ENCODE assay signal across 1 cellular context in the genomic region with DNA sequence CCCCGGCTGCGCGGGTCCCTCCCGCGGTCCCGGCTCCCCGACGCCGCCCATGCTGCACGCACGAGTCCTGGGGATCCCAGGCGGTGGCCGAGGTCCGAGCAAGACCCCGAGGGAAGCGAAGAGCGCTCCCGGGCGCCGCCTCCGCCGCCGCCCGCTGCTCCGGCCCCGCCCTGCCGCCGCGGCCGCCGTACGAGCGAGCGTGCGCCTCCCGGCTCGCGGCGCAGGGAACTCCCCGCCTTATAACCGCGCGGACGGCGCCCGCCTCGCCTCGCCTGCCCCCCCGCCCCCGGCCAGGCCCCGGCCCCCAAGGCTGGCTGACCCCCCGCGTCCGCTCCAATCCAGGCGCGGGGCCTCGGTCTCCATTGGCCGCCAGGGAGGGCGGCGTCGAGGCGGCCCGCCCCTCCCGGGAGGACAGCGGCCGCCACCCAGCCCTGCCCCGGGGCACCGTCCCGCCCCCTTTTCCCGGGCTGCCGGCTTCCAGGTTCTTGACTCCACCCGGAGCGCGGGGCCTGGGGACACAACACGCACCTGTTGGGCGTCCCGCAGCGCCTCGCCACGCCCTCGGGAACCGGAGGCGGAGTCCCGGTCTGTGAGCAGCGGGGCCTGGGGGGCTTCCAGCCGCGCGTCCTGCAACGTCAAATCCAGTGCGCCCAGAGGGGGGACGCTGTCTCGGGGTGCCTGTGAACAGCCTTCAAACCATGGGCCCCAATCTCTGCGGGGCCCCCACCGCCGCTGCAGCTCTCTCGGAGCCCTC.
A peak's percentile ranks its signal among the peaks of the same experiment; 100 is the strongest.
TF ChIP-seq lines count a peak whose summit lies in the region.

Gene FADS3 (minus strand): TSS at position 215 of the 754 bp plus-strand sequence. CDS start 164 bp downstream, at position 51.

TF ChIP-seq in HEK293, 187 proteins besides CTCF, POLR2A, EP300 and RAD21 (continued from another document):
- TF ChIP-seq ZNF394 (tag by site-specific recombination; IDR thresholded peaks at IDR 0.05; ENCODE audit: borderline replicate concordance) (no peak), ZNF670 (tag by site-specific recombination; IDR thresholded peaks at IDR 0.05; ENCODE audit: low read depth) (no peak), ZNF555 (tag by site-specific recombination; conservative IDR thresholded peaks at IDR 0.05) (no peak), GLIS1 (tag by site-specific recombination; IDR thresholded peaks at IDR 0.05) (peak; percentile 85), ZNF16 (tag by site-specific recombination; IDR thresholded peaks at IDR 0.05; ENCODE audit: low read depth) (no peak), ZNF830 (tag by site-specific recombination; IDR thresholded peaks at IDR 0.05; ENCODE audit: low read depth) (no peak), ZSCAN30 (tag by site-specific recombination; IDR thresholded peaks at IDR 0.05) (peak; percentile 51; the same call in 1 of the 2 replicates), SCRT1 (tag by site-specific recombination; IDR thresholded peaks at IDR 0.05; ENCODE audit: borderline replicate concordance) (peak; percentile 89), PRDM10 (tag by site-specific recombination; IDR thresholded peaks at IDR 0.05) (no peak), HOXA7 (CRISPR knock-in tag; IDR thresholded peaks at IDR 0.05; ENCODE audit: borderline replicate concordance) (no peak), ZNF558 (tag by site-specific recombination; IDR thresholded peaks at IDR 0.05) (no peak), SETDB1 (IDR thresholded peaks at IDR 0.05; ENCODE audit: insufficient read length, low read length) (no peak), ZNF692 (tag by site-specific recombination; IDR thresholded peaks at IDR 0.05) (no peak), ZBTB20 (tag by site-specific recombination; IDR thresholded peaks at IDR 0.05) (peak; percentile 67; the same call in 1 of the 2 replicates), ZNF132 (tag by site-specific recombination; IDR thresholded peaks at IDR 0.05; ENCODE audit: borderline replicate concordance) (no peak), GLIS2 (tag by site-specific recombination; IDR thresholded peaks at IDR 0.05) (peak; percentile 88), KLF10 (tag by site-specific recombination; IDR thresholded peaks at IDR 0.05) (peak; percentile 52), ZNF624 (tag by site-specific recombination; IDR thresholded peaks at IDR 0.05) (no peak), FEZF1 (tag by site-specific recombination; IDR thresholded peaks at IDR 0.05) (no peak), GFI1B (tag by site-specific recombination; IDR thresholded peaks at IDR 0.05) (no peak), IKZF3 (tag by site-specific recombination; IDR thresholded peaks at IDR 0.05) (peak; percentile 75; the same call in 1 of the 2 replicates), MEIS1 (CRISPR knock-in tag; IDR thresholded peaks at IDR 0.05; ENCODE audit: borderline replicate concordance) (no peak), KLF17 (tag by site-specific recombination; IDR thresholded peaks at IDR 0.05) (0 out of 2 replicates have a peak, but pooled peaks have one; percentile 21), ZNF514 (tag by site-specific recombination; IDR thresholded peaks at IDR 0.05) (no peak), ZNF174 (tag by site-specific recombination; IDR thresholded peaks at IDR 0.05) (no peak), ZNF112 (tag by site-specific recombination; IDR thresholded peaks at IDR 0.05) (no peak), ZSCAN16 (tag by site-specific recombination; IDR thresholded peaks at IDR 0.05) (no peak), ZEB2 (tag by site-specific recombination; IDR thresholded peaks at IDR 0.05) (peak; percentile 43), ZFHX2 (tag by site-specific recombination; conservative IDR thresholded peaks at IDR 0.05) (peak; percentile 68), EGR2 (tag by site-specific recombination; IDR thresholded peaks at IDR 0.05; ENCODE audit: low read depth) (0 out of 2 replicates have a peak, but pooled peaks have one; percentile 15), ZFP41 (tag by site-specific recombination; IDR thresholded peaks at IDR 0.05; ENCODE audit: borderline replicate concordance) (no peak)
- TF ChIP-seq, protein P1, sequence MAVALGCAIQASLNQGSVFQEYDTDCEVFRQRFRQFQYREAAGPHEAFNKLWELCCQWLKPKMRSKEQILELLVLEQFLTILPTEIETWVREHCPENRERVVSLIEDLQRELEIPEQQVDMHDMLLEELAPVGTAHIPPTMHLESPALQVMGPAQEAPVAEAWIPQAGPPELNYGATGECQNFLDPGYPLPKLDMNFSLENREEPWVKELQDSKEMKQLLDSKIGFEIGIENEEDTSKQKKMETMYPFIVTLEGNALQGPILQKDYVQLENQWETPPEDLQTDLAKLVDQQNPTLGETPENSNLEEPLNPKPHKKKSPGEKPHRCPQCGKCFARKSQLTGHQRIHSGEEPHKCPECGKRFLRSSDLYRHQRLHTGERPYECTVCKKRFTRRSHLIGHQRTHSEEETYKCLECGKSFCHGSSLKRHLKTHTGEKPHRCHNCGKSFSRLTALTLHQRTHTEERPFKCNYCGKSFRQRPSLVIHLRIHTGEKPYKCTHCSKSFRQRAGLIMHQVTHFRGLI (tag by site-specific recombination; IDR thresholded peaks at IDR 0.05), result peak; percentile 77
- TF ChIP-seq, protein P2, sequence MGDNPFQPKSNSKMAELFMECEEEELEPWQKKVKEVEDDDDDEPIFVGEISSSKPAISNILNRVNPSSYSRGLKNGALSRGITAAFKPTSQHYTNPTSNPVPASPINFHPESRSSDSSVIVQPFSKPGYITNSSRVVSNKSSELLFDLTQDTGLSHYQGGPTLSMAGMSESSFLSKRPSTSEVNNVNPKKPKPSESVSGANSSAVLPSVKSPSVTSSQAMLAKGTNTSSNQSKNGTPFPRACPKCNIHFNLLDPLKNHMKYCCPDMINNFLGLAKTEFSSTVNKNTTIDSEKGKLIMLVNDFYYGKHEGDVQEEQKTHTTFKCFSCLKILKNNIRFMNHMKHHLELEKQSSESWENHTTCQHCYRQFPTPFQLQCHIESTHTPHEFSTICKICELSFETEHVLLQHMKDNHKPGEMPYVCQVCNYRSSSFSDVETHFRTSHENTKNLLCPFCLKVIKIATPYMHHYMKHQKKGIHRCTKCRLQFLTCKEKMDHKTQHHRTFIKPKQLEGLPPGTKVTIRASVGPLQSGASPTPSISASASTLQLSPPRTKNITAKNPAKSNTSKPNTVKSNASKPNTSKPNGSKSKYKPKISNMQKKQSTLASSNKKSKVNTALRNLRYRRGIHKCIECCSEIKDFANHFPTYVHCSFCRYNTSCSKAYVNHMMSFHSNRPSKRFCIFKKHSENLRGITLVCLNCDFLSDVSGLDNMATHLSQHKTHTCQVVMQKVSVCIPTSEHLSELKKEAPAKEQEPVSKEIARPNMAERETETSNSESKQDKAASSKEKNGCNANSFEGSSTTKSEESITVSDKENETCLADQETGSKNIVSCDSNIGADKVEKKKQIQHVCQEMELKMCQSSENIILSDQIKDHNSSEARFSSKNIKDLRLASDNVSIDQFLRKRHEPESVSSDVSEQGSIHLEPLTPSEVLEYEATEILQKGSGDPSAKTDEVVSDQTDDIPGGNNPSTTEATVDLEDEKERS (tag by site-specific recombination; IDR thresholded peaks at IDR 0.05), result no peak
- TF ChIP-seq, protein P3, sequence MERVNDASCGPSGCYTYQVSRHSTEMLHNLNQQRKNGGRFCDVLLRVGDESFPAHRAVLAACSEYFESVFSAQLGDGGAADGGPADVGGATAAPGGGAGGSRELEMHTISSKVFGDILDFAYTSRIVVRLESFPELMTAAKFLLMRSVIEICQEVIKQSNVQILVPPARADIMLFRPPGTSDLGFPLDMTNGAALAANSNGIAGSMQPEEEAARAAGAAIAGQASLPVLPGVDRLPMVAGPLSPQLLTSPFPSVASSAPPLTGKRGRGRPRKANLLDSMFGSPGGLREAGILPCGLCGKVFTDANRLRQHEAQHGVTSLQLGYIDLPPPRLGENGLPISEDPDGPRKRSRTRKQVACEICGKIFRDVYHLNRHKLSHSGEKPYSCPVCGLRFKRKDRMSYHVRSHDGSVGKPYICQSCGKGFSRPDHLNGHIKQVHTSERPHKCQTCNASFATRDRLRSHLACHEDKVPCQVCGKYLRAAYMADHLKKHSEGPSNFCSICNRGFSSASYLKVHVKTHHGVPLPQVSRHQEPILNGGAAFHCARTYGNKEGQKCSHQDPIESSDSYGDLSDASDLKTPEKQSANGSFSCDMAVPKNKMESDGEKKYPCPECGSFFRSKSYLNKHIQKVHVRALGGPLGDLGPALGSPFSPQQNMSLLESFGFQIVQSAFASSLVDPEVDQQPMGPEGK (tag by site-specific recombination; IDR thresholded peaks at IDR 0.05), result peak; percentile 75
- TF ChIP-seq, protein P4, sequence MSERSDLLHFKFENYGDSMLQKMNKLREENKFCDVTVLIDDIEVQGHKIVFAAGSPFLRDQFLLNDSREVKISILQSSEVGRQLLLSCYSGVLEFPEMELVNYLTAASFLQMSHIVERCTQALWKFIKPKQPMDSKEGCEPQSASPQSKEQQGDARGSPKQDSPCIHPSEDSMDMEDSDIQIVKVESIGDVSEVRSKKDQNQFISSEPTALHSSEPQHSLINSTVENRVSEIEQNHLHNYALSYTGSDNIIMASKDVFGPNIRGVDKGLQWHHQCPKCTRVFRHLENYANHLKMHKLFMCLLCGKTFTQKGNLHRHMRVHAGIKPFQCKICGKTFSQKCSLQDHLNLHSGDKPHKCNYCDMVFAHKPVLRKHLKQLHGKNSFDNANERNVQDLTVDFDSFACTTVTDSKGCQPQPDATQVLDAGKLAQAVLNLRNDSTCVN (tag by site-specific recombination; optimal IDR thresholded peaks at IDR 0.05), result no peak
- TF ChIP-seq, protein P5, sequence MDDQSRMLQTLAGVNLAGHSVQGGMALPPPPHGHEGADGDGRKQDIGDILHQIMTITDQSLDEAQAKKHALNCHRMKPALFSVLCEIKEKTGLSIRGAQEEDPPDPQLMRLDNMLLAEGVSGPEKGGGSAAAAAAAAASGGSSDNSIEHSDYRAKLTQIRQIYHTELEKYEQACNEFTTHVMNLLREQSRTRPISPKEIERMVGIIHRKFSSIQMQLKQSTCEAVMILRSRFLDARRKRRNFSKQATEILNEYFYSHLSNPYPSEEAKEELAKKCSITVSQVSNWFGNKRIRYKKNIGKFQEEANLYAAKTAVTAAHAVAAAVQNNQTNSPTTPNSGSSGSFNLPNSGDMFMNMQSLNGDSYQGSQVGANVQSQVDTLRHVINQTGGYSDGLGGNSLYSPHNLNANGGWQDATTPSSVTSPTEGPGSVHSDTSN (CRISPR knock-in tag; IDR thresholded peaks at IDR 0.05), result no peak
- TF ChIP-seq, protein P6, sequence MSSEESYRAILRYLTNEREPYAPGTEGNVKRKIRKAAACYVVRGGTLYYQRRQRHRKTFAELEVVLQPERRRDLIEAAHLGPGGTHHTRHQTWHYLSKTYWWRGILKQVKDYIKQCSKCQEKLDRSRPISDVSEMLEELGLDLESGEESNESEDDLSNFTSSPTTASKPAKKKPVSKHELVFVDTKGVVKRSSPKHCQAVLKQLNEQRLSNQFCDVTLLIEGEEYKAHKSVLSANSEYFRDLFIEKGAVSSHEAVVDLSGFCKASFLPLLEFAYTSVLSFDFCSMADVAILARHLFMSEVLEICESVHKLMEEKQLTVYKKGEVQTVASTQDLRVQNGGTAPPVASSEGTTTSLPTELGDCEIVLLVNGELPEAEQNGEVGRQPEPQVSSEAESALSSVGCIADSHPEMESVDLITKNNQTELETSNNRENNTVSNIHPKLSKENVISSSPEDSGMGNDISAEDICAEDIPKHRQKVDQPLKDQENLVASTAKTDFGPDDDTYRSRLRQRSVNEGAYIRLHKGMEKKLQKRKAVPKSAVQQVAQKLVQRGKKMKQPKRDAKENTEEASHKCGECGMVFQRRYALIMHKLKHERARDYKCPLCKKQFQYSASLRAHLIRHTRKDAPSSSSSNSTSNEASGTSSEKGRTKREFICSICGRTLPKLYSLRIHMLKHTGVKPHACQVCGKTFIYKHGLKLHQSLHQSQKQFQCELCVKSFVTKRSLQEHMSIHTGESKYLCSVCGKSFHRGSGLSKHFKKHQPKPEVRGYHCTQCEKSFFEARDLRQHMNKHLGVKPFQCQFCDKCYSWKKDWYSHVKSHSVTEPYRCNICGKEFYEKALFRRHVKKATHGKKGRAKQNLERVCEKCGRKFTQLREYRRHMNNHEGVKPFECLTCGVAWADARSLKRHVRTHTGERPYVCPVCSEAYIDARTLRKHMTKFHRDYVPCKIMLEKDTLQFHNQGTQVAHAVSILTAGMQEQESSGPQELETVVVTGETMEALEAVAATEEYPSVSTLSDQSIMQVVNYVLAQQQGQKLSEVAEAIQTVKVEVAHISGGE (tag by site-specific recombination; conservative IDR thresholded peaks at IDR 0.05; ENCODE audit: low read depth), result peak; percentile 53
